8 cellular contexts compared by ENCODE assay signal in genomic region chr22:25235547-25236290, GRCh38. TPM values are rescaled to one million over a fixed set of nuclear protein-coding genes. Genes with fewer than 3 reads are reported as not detected.
DNase-seq lines count a peak whose midpoint lies in the region; ATAC-seq and TF ChIP-seq lines count a peak whose summit lies in the region.

No MANE protein-coding gene starts in this region.

- intact Hi-C loops in lower lobe of right lung (cut with DNase I) = no loop called here

- H3K27me3 ChIP-seq in lower lobe of right lung (ENCODE audit: low read depth) = peaks cover 39% of the 10 kb centered on the region

- H3K9me3 ChIP-seq in lower lobe of right lung = no peaks in the 10 kb centered on the region

- H3K4me3 ChIP-seq in lower lobe of right lung = no peak overlapping the region

- peak; percentile 89 for DNase-seq in DMS 273 (lab: John Stamatoyannopoulos, UW; ENCODE audit: unreplicated experiment)
- DNase-seq in NCI-H510A treated with DMSO at 0.1 percent for 48 hours (lab: John Stamatoyannopoulos, UW) = peak; percentile 48
- DNase-seq in activated CD4-positive, alpha-beta T cell treated with anti-CD3 and anti-CD28 coated beads, Interleukin-2, amount 50 U/mL, for 48 hours = peak; percentile 76 to 80
- peak; percentile 90 for DNase-seq in ecto neural progenitor cell (ENCODE audit: low spot score)
- DNase-seq in lower lobe of right lung = peak; percentile 76
- peak; percentile 3 for DNase-seq in stimulated activated CD8-positive, alpha-beta memory T cell treated with anti-CD3 and anti-CD28 coated beads, Interleukin-12 subunit alpha, Interleukin-12 subunit beta, amount 100 ng/mL, for 4 hours (ENCODE audit: low read depth)

- H3K4me1 ChIP-seq in lower lobe of right lung = no peaks in the 10 kb centered on the region

- ATAC-seq in HG02759 (IDR thresholded peaks at IDR 0.05; ENCODE audit: unreplicated experiment) (peak; percentile 71), lower lobe of right lung (peak; percentile 89 to 91), HG03108 (IDR thresholded peaks at IDR 0.05; ENCODE audit: unreplicated experiment) (no peak)

- H3K36me3 ChIP-seq in lower lobe of right lung = no peaks in the 10 kb centered on the region

- TF ChIP-seq CTCF in lower lobe of right lung (IDR thresholded peaks at IDR 0.05) = peak; percentile 58

- no peak overlapping the region for H3K27ac ChIP-seq in lower lobe of right lung

RNA-seq across cellular contexts. Expression of gene CRYBB2, which starts 16.3 kb away (rescaled TPM):
- not detected for total RNA-seq in lower lobe of right lung

RNA-seq across cellular contexts. Expression of gene CRYBB3, which starts 36.1 kb away (rescaled TPM):
- 0.74 TPM for total RNA-seq in lower lobe of right lung

Comparison
In these comparisons a context has a peak if more than half of its experiments do, and no peak if none do; other contexts are left out.
1. DNase-seq: peak in every context shown above with its lines; median percentile 90 in ecto neural progenitor cell; 89 in DMS 273; 78 in activated CD4-positive, alpha-beta T cell treated with anti-CD3 and anti-CD28 coated beads, Interleukin-2, amount 50 U/mL, for 48 hours; 76 in lower lobe of right lung; 48 in NCI-H510A treated with DMSO at 0.1 percent for 48 hours; 3 in stimulated activated CD8-positive, alpha-beta memory T cell treated with anti-CD3 and anti-CD28 coated beads, Interleukin-12 subunit alpha, Interleukin-12 subunit beta, amount 100 ng/mL, for 4 hours.